In the genomic region with DNA sequence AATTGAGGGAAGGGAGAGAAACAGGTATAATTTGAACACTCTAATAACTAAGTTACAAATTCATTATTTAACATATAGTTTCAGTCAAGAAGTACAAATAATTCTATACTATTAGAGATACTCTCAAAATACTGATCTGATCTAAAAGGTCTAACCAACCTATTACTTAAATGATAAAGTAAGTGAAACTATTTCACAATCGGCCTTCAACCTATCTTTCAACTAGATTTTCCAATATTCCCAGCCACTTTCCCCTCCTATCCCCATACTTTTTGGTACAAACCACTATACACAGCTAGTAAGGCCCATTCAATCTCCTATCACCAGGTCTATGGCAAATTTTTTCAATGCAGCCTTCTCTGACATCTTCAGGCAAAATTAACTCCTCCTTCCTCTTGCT, we compare ENCODE assay signal across 1 cellular context.
TF ChIP-seq lines count a peak whose summit lies in the region.

No MANE protein-coding gene starts in this region.

TF ChIP-seq in IMR-90, 13 proteins besides CTCF, POLR2A, EP300 and RAD21 (continued from another document):
- peak; percentile 62 for TF ChIP-seq CEBPB (IDR thresholded peaks at IDR 0.05; ENCODE audit: low read depth, low read length)
TF ChIP-seq in IMR-90: peak in this region for 1.
